Comparison of ENCODE assay signal across 9 cellular contexts in genomic region chr15:62119224-62119925, GRCh38. TPM values are rescaled to one million over a fixed set of nuclear protein-coding genes. Genes with fewer than 3 reads are reported as not detected.
DNase-seq lines count a peak whose midpoint lies in the region; ATAC-seq and FAIRE-seq lines count a peak whose summit lies in the region.
"Had no signal": no experiment of that assay in that cellular context is flagged by ENCODE, and none has a peak within 500 bp of the region (broad histone marks: within the 10 kb centered on the region; RNA-seq: fewer than 3 reads in every experiment).

No MANE protein-coding gene starts in this region.

- peak overlapping the region; percentile 16 to 91 (median 70) for H3K4me2 ChIP-seq in BLaER1 treated with 17β-estradiol and CSF1 and Interleukin-3, amounts not matched to agents 10 nM and 100 nM

- peak; percentile 52 to 54 for DNase-seq in activated T-cell treated with anti-CD3 and anti-CD28 coated beads, Interleukin-2, amount 50 U/mL, for 72 hours
- DNase-seq in Right ventricle myocardium superior = no peak
- DNase-seq in small intestine = peak; percentile 81
- no peak for DNase-seq in D341Med (ENCODE audit: low spot score)
- DNase-seq in NCI-H1417 treated with DMSO at 0.1 percent for 48 hours (lab: John Stamatoyannopoulos, UW) = no peak

- H3K4me1 ChIP-seq in BLaER1 treated with 17β-estradiol and CSF1 and Interleukin-3, amounts not matched to agents 10 nM and 100 nM = peaks cover 9 to 81% (median 30%) of the 10 kb centered on the region in 10 experiments; a peak in 18 of 20 replicates
- H3K4me1 ChIP-seq in HUES48 (ENCODE audit: control insufficient read depth, insufficient read depth, low read length) (peaks cover 11% of the 10 kb centered on the region; the same call in 1 of the 2 replicates), small intestine (ENCODE audit: control insufficient read depth in 2 of 2, insufficient read depth in 1 of 2, low read depth in 1 of 2, low read length in 1 of 2) (peaks cover 2 to 7% of the 10 kb centered on the region in 2 donors)

- H4K20me1 ChIP-seq in BLaER1 treated with 17β-estradiol and CSF1 and Interleukin-3, amounts not matched to agents 10 nM and 100 nM = no peaks in the 10 kb centered on the region

- peak overlapping the region in 3 of 10 experiments; percentile 10 to 42 (median 27); a peak in 4 of 20 replicates for H3K4me3 ChIP-seq in BLaER1 treated with 17β-estradiol and CSF1 and Interleukin-3, amounts not matched to agents 10 nM and 100 nM
- H3K4me3 ChIP-seq in HUES48 (ENCODE audit: low read depth, low read length) (no peak overlapping the region), small intestine (ENCODE audit: low read depth in 1 of 2, low read length in 2 of 2) (peak overlapping the region in 1 of 2 donors; percentile 24)

- peaks cover 0 to 3% of the 10 kb centered on the region in 2 donors for H3K9me3 Mint-ChIP-seq in activated T-cell treated with anti-CD3 and anti-CD28 coated beads, Interleukin-2, amount 50 U/mL, for 72 hours
- H3K9me3 Mint-ChIP-seq: memory B cell had no signal

- no peaks in the 10 kb centered on the region for H3K27me3 ChIP-seq in BLaER1 treated with 17β-estradiol and CSF1 and Interleukin-3, amounts not matched to agents 10 nM and 100 nM
- H3K27me3 ChIP-seq in HUES48 (ENCODE audit: control insufficient read depth, insufficient read depth, low read length) (no peaks in the 10 kb centered on the region), small intestine (ENCODE audit: control insufficient read depth in 2 of 2, insufficient read depth in 2 of 2, low read length in 2 of 2) (no peaks in the 10 kb centered on the region)

- H3K36me3 Mint-ChIP-seq in activated T-cell treated with anti-CD3 and anti-CD28 coated beads, Interleukin-2, amount 50 U/mL, for 72 hours (ENCODE audit: insufficient read depth in 2 of 2) = no peaks in the 10 kb centered on the region
- H3K36me3 Mint-ChIP-seq: memory B cell had no signal

- WGBS in small intestine, 3 donors = 21 to 23% (median 22%) methylated on average over 7 of the region's 7 CpGs

- H3K36me3 ChIP-seq in BLaER1 treated with 17β-estradiol and CSF1 and Interleukin-3, amounts not matched to agents 10 nM and 100 nM = no peaks in the 10 kb centered on the region
- H3K36me3 ChIP-seq in HUES48 (ENCODE audit: control insufficient read depth, insufficient read depth, low read length) (no peaks in the 10 kb centered on the region), small intestine (ENCODE audit: control insufficient read depth in 2 of 2, insufficient read depth in 2 of 2, low read length in 2 of 2) (no peaks in the 10 kb centered on the region)

- no peak for FAIRE-seq in small intestine (lab: Jason Lieb, UNC)

- H3K27ac ChIP-seq in BLaER1 treated with 17β-estradiol and CSF1 and Interleukin-3, amounts not matched to agents 10 nM and 100 nM = peak overlapping the region in 9 of 11 experiments; percentile 10 to 91 (median 65); a peak in 17 of 22 replicates
- no peak overlapping the region for H3K27ac ChIP-seq in HUES48 (ENCODE audit: low read depth, low read length)
- peak overlapping the region; percentile 67 to 82 for H3K27ac ChIP-seq in small intestine (ENCODE audit: low read depth in 1 of 2, low read length in 1 of 2)

- peak overlapping the region; percentile 79 for H3K27ac Mint-ChIP-seq in activated T-cell treated with anti-CD3 and anti-CD28 coated beads, Interleukin-2, amount 50 U/mL, for 72 hours
- H3K27ac Mint-ChIP-seq: memory B cell had no signal

- intact Hi-C loops in Right ventricle myocardium superior (cut with DNase I) = no loop called here

- peaks cover 5% of the 10 kb centered on the region for H3K27me3 Mint-ChIP-seq in activated T-cell treated with anti-CD3 and anti-CD28 coated beads, Interleukin-2, amount 50 U/mL, for 72 hours (ENCODE audit: low read depth)

- peak; percentile 98 to 99 for ATAC-seq in activated T-cell treated with anti-CD3 and anti-CD28 coated beads, Interleukin-2, amount 50 U/mL, for 72 hours (replicated peaks in 1 of 2)
- ATAC-seq in Right ventricle myocardium superior (ENCODE audit: poor library complexity) (peak; percentile 79), GM18868 (IDR thresholded peaks at IDR 0.05; ENCODE audit: unreplicated experiment) (no peak)

- H3K9ac ChIP-seq in BLaER1 treated with 17β-estradiol and CSF1 and Interleukin-3, amounts not matched to agents 10 nM and 100 nM = peak overlapping the region in 6 of 11 experiments; percentile 43 to 84 (median 70); a peak in 9 of 22 replicates
- H3K9ac ChIP-seq in HUES48 (ENCODE audit: low read depth, low read length) = 0 out of 2 replicates have a peak overlapping the region, but pooled peaks have one; percentile 12

- H3K4me3 Mint-ChIP-seq in activated T-cell treated with anti-CD3 and anti-CD28 coated beads, Interleukin-2, amount 50 U/mL, for 72 hours = peak overlapping the region; percentile 42 to 61
- H3K4me3 Mint-ChIP-seq: memory B cell had no signal

- peaks cover 37% of the 10 kb centered on the region for H3K4me1 Mint-ChIP-seq in activated T-cell treated with anti-CD3 and anti-CD28 coated beads, Interleukin-2, amount 50 U/mL, for 72 hours (ENCODE audit: low read depth)

- H3K9me3 ChIP-seq in BLaER1 treated with 17β-estradiol and CSF1 and Interleukin-3, amounts not matched to agents 10 nM and 100 nM (replicated peaks in 1 of 11) = no peaks in the 10 kb centered on the region
- H3K9me3 ChIP-seq in HUES48 (ENCODE audit: control insufficient read depth, insufficient read depth, low read length) (no peaks in the 10 kb centered on the region), small intestine (ENCODE audit: control insufficient read depth, low read depth) (no peaks in the 10 kb centered on the region)

RNA-seq across cellular contexts. Expression of gene C2CD4B, which starts 45.7 kb away (rescaled TPM):
- total RNA-seq in activated T-cell treated with anti-CD3 and anti-CD28 coated beads, Interleukin-2, amount 50 U/mL, for 72 hours = under 1 TPM; 0.24 to 0.90 TPM
- 1.5 TPM for total RNA-seq in Right ventricle myocardium superior
- polyA plus RNA-seq in small intestine = 1 to 10 TPM in 2 of 3 donors, not detected in 1; 1.4 to 3.7 TPM

RNA-seq across cellular contexts. Expression of gene C2CD4A, which starts 52.6 kb away (rescaled TPM):
- total RNA-seq in activated T-cell treated with anti-CD3 and anti-CD28 coated beads, Interleukin-2, amount 50 U/mL, for 72 hours = 1 to 10 TPM in 1 of 2 donors, under 1 TPM in 1; 0.46 to 1.8 TPM
- not detected for total RNA-seq in Right ventricle myocardium superior
- polyA plus RNA-seq in small intestine = 1 to 10 TPM in 1 of 3 donors, not detected in 2; 2.3 TPM

RNA-seq across cellular contexts. Expression of gene VPS13C, which starts 59.1 kb away (rescaled TPM):
- 10 to 100 TPM; 71.7 to 88.5 TPM for total RNA-seq in activated T-cell treated with anti-CD3 and anti-CD28 coated beads, Interleukin-2, amount 50 U/mL, for 72 hours
- 32.8 TPM for total RNA-seq in Right ventricle myocardium superior
- polyA plus RNA-seq in small intestine = 10 to 100 TPM in 1 of 3 donors, 1 to 10 TPM in 2; 7.3 to 14.0 (median 9.2) TPM

Comparison
In these comparisons a context has a peak if more than half of its experiments do, and no peak if none do; other contexts are left out.
1. DNase-seq: peak in activated T-cell treated with anti-CD3 and anti-CD28 coated beads, Interleukin-2, amount 50 U/mL, for 72 hours (2 of 2) and small intestine (single experiment); none in Right ventricle myocardium superior (single experiment), D341Med (single experiment) and NCI-H1417 treated with DMSO at 0.1 percent for 48 hours (single experiment).